Comparison of ENCODE assay signal across 35 cellular contexts in genomic region chr12:107992016-107992415, GRCh38.
A peak's percentile ranks its signal among the peaks of the same experiment; 100 is the strongest.
DNase-seq lines count a peak whose midpoint lies in the region; ATAC-seq and TF ChIP-seq lines count a peak whose summit lies in the region.
"Had no signal": no experiment of that assay in that cellular context is flagged by ENCODE, and none has a peak within 500 bp of the region (broad histone marks: within the 10 kb centered on the region; RNA-seq: fewer than 3 reads in every experiment).

No MANE protein-coding gene starts in this region.

- 83 to 93% methylated on average over 2 of the region's 2 CpGs for WGBS in endodermal cell (ENCODE audit: insufficient coverage in 1 of 2, insufficient read length in 1 of 2), 2 experiments
- 49% methylated on average over 2 of the region's 2 CpGs for WGBS in esophagus muscularis mucosa

- H3K9me3 ChIP-seq in cardiac muscle cell (ENCODE audit: low read depth) (no peaks in the 10 kb centered on the region), endodermal cell (ENCODE audit: control insufficient read depth, low read length) (no peaks in the 10 kb centered on the region), esophagus muscularis mucosa (no peaks in the 10 kb centered on the region), vagina (no peaks in the 10 kb centered on the region), SJCRH30 (replicated peaks) (no peaks in the 10 kb centered on the region)
- H3K9me3 ChIP-seq: A549; BE2C; BLaER1; BLaER1 treated with 17β-estradiol and CSF1 and Interleukin-3, amounts not matched to agents 10 nM and 100 nM; Caco-2 had no signal

- peaks cover 50% of the 10 kb centered on the region for H3K27me3 Mint-ChIP-seq in endodermal cell (ENCODE audit: insufficient read depth)

- intact Hi-C loops in left cardiac atrium (cut with DNase I) (loop anchor here in 1 of 2 donors (5.0 kb wide), 1 partner anchor 200 kb away; no protein-coding TSS in a partner anchor), esophagus muscularis mucosa (cut with DNase I) (loop anchor here (5.0 kb wide), 1 partner anchor 520 kb away; no protein-coding TSS in a partner anchor), vagina (cut with DNase I) (no loop called here)

- H3K4me3 Mint-ChIP-seq in endodermal cell = no peak overlapping the region
- H3K4me3 Mint-ChIP-seq: B cell; CD14-positive monocyte; CD4-positive, alpha-beta memory T cell; CD4-positive, alpha-beta T cell; CD4-positive, CD25-positive, alpha-beta regulatory T cell; CD8-positive, alpha-beta memory T cell; CD8-positive, alpha-beta T cell had no signal

- no peak overlapping the region for H3K27ac Mint-ChIP-seq in endodermal cell
- H3K27ac Mint-ChIP-seq: B cell; CD14-positive monocyte; CD4-positive, alpha-beta memory T cell; CD4-positive, alpha-beta T cell; CD4-positive, CD25-positive, alpha-beta regulatory T cell; CD8-positive, alpha-beta memory T cell; CD8-positive, alpha-beta T cell had no signal

- H3K27me3 ChIP-seq in cardiac muscle cell = peaks cover 12% of the 10 kb centered on the region
- H3K27me3 ChIP-seq in endodermal cell (ENCODE audit: control insufficient read depth, insufficient read depth, low read length, poor library complexity, severe bottlenecking) = peaks cover 46% of the 10 kb centered on the region
- H3K27me3 ChIP-seq in esophagus muscularis mucosa = no peaks in the 10 kb centered on the region
- no peaks in the 10 kb centered on the region for H3K27me3 ChIP-seq in vagina
- no peaks in the 10 kb centered on the region for H3K27me3 ChIP-seq in SJCRH30
- H3K27me3 ChIP-seq: BLaER1; BLaER1 treated with 17β-estradiol and CSF1 and Interleukin-3, amounts not matched to agents 10 nM and 100 nM had no signal

- no peaks in the 10 kb centered on the region for H3K36me3 Mint-ChIP-seq in endodermal cell (ENCODE audit: low read depth)
- H3K36me3 Mint-ChIP-seq: CD14-positive monocyte; CD4-positive, alpha-beta memory T cell; CD4-positive, CD25-positive, alpha-beta regulatory T cell; CD8-positive, alpha-beta memory T cell; CD8-positive, alpha-beta T cell had no signal

- no peak for TF ChIP-seq POLR2A in esophagus muscularis mucosa (IDR thresholded peaks at IDR 0.05; ENCODE audit: low read depth)
- TF ChIP-seq POLR2A in vagina (IDR thresholded peaks at IDR 0.05) = no peak

- no peak for TF ChIP-seq EP300 in esophagus muscularis mucosa (IDR thresholded peaks at IDR 0.05)

- no peaks in the 10 kb centered on the region for H3K9me3 Mint-ChIP-seq in endodermal cell
- H3K9me3 Mint-ChIP-seq: CD14-positive monocyte; CD4-positive, alpha-beta T cell; CD8-positive, alpha-beta T cell had no signal

- DNase-seq in cardiac muscle cell (ENCODE audit: low read depth in 1 of 2, low spot score in 1 of 2) (peak in 1 of 2 donors; percentile 53), left cardiac atrium (no peak), endodermal cell (peak; percentile 23), esophagus muscularis mucosa (ENCODE audit: extremely low spot score) (peak; percentile 53), vagina (ENCODE audit: extremely low spot score in 2 of 2) (peak; percentile 8 to 49), hippocampal formation (lab: John Stamatoyannopoulos, UW) (no peak), HUDEP-2 (lab: John Stamatoyannopoulos, UW; ENCODE audit: unreplicated experiment in 76 of 76) (no peak), SJCRH30 (no peak)
- DNase-seq: 8988T; ACHN; AML-193; BE2C; C1 segment of cervical spinal cord; Caco-2; Calu3; CD4-positive, alpha-beta memory T cell; CD4-positive, alpha-beta T cell; CD4-positive, CD25-positive, alpha-beta regulatory T cell; CD8-positive, alpha-beta memory T cell; CD8-positive, alpha-beta T cell; COR-L47; DMS 273 treated with DMSO at 0.1 percent for 48 hours; DMS153; DMS53; DMS79; DMS79 treated with DMSO at 0.1 percent for 48 hours; DND-41; EL had no signal

- ATAC-seq in left cardiac atrium = no peak
- ATAC-seq: CD8-positive, alpha-beta T cell had no signal

- no peak for TF ChIP-seq CTCF in cardiac muscle cell (IDR thresholded peaks at IDR 0.05; ENCODE audit: low read depth, low read length)
- TF ChIP-seq CTCF in endodermal cell (conservative IDR thresholded peaks at IDR 0.05) = no peak
- TF ChIP-seq CTCF in esophagus muscularis mucosa (IDR thresholded peaks at IDR 0.05) = no peak
- TF ChIP-seq CTCF in vagina (IDR thresholded peaks at IDR 0.05) = no peak

- no peak overlapping the region for H3K4me3 ChIP-seq in cardiac muscle cell
- no peak overlapping the region for H3K4me3 ChIP-seq in endodermal cell (ENCODE audit: low read length)
- no peak overlapping the region for H3K4me3 ChIP-seq in esophagus muscularis mucosa
- H3K4me3 ChIP-seq in vagina = no peak overlapping the region
- H3K4me3 ChIP-seq in SJCRH30 = no peak overlapping the region
- H3K4me3 ChIP-seq: A549; BLaER1; BLaER1 treated with 17β-estradiol and CSF1 and Interleukin-3, amounts not matched to agents 10 nM and 100 nM had no signal

- H3K4me1 Mint-ChIP-seq in endodermal cell = no peaks in the 10 kb centered on the region
- H3K4me1 Mint-ChIP-seq: B cell; CD14-positive monocyte; CD4-positive, alpha-beta memory T cell; CD4-positive, CD25-positive, alpha-beta regulatory T cell; CD8-positive, alpha-beta memory T cell had no signal

- no peak overlapping the region for H3K9ac ChIP-seq in endodermal cell (ENCODE audit: extremely low read depth, low read length, poor library complexity, severe bottlenecking)
- H3K9ac ChIP-seq: BLaER1; BLaER1 treated with 17β-estradiol and CSF1 and Interleukin-3, amounts not matched to agents 10 nM and 100 nM had no signal

- H3K36me3 ChIP-seq in cardiac muscle cell = no peaks in the 10 kb centered on the region
- H3K36me3 ChIP-seq in endodermal cell (ENCODE audit: control insufficient read depth, insufficient read depth, low read length) = no peaks in the 10 kb centered on the region
- no peaks in the 10 kb centered on the region for H3K36me3 ChIP-seq in esophagus muscularis mucosa
- H3K36me3 ChIP-seq in vagina = no peaks in the 10 kb centered on the region
- H3K36me3 ChIP-seq in SJCRH30 = no peaks in the 10 kb centered on the region
- H3K36me3 ChIP-seq: BE2C; BLaER1; BLaER1 treated with 17β-estradiol and CSF1 and Interleukin-3, amounts not matched to agents 10 nM and 100 nM had no signal

- peaks cover 13% of the 10 kb centered on the region for H3K4me1 ChIP-seq in cardiac muscle cell (ENCODE audit: low read depth)
- no peaks in the 10 kb centered on the region for H3K4me1 ChIP-seq in endodermal cell (ENCODE audit: control insufficient read depth, insufficient read depth, low read length)
- H3K4me1 ChIP-seq in esophagus muscularis mucosa = no peaks in the 10 kb centered on the region
- H3K4me1 ChIP-seq in vagina = no peaks in the 10 kb centered on the region
- H3K4me1 ChIP-seq in SJCRH30 = no peaks in the 10 kb centered on the region
- H3K4me1 ChIP-seq: A549; BE2C; BLaER1; BLaER1 treated with 17β-estradiol and CSF1 and Interleukin-3, amounts not matched to agents 10 nM and 100 nM; Caco-2 had no signal

- peak overlapping the region; percentile 24 for H3K27ac ChIP-seq in cardiac muscle cell
- no peak overlapping the region for H3K27ac ChIP-seq in endodermal cell (ENCODE audit: low read depth, low read length)
- H3K27ac ChIP-seq in esophagus muscularis mucosa (replicated peaks in 1 of 4) = no peak overlapping the region
- no peak overlapping the region for H3K27ac ChIP-seq in vagina
- H3K27ac ChIP-seq in SJCRH30 = no peak overlapping the region
- H3K27ac ChIP-seq: 22Rv1; A549; BLaER1; BLaER1 treated with 17β-estradiol and CSF1 and Interleukin-3, amounts not matched to agents 10 nM and 100 nM; C4-2B had no signal

Comparison
In these comparisons a context has a peak if more than half of its experiments do, and no peak if none do; other contexts are left out.
1. DNase-seq: peak in endodermal cell (single experiment), esophagus muscularis mucosa (single experiment) and vagina (2 of 2); none in left cardiac atrium (single experiment), hippocampal formation (0 of 2), HUDEP-2 (0 of 76) and SJCRH30 (0 of 2).